8 cellular contexts compared by ENCODE assay signal in the genomic region with DNA sequence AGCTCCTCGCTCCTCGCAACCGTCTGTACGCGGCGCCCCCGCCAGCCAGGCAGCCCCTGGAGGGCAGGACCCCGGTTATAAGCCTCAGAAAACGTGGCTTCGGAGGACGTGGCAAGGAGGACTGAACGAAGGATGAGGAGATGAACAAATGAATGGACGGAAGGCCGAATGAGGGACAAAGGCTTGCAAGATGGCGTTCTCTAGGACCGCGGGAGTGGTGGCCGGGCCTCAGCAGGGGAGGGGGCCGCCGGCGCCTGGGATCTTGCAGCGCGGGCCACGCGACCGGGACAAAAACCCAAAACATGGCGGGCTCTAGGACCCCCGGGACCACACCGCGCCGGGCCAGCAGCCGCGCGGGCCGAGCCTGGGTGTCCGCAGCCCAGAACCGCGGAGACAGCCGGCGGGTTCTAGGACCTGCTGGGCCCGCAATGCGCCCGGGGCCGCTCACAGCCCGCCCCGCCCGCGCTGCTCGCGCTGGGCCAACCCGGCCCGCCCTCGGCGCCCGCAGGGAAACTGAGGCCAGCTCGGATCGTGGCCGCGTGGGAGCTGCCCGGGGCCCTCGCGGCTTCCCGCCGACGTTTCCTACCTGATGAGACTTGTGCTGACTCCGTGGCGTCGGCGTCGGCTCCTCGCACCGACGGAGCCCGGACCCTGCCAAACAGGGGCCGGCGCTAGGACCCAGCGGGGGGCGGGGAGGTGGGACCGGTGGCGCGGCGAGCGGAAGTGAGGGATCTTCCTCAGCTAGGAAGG. TPM values are rescaled to one million over a fixed set of nuclear protein-coding genes. Genes with fewer than 3 reads are reported as not detected.
A peak's percentile ranks its signal among the peaks of the same experiment; 100 is the strongest.
DNase-seq lines count a peak whose midpoint lies in the region; ATAC-seq lines count a peak whose summit lies in the region.

No MANE protein-coding gene starts in this region.

- peak; percentile 23 for ATAC-seq in GM19468 (IDR thresholded peaks at IDR 0.05; ENCODE audit: extremely low read depth, unreplicated experiment)

- 0% methylated on average over 53 to 83 of the region's 83 CpGs for WGBS in mesodermal cell (ENCODE audit: insufficient coverage in 2 of 2), 2 experiments

- peak overlapping the region; percentile 93 for H3K27ac ChIP-seq in mesodermal cell (ENCODE audit: low read depth, low read length, severe bottlenecking)

- peak overlapping the region; percentile 93 for H3K9ac ChIP-seq in endocrine pancreas (ENCODE audit: control insufficient read depth, insufficient read depth, low read length)

- H3K4me1 ChIP-seq in endocrine pancreas (ENCODE audit: control insufficient read depth, insufficient read depth, low read length), result peaks cover 11% of the 10 kb centered on the region
- no peaks in the 10 kb centered on the region for H3K4me1 ChIP-seq in mesodermal cell (ENCODE audit: control insufficient read depth, insufficient read depth, low read length, poor library complexity, severe bottlenecking)

- H3K9me3 ChIP-seq in endocrine pancreas (ENCODE audit: control insufficient read depth, low read length), result no peaks in the 10 kb centered on the region
- H3K9me3 ChIP-seq in mesodermal cell (ENCODE audit: control insufficient read depth, low read length), result no peaks in the 10 kb centered on the region

- no peaks in the 10 kb centered on the region for H3K36me3 ChIP-seq in endocrine pancreas (ENCODE audit: control insufficient read depth, insufficient read depth, low read length)
- peaks cover 25% of the 10 kb centered on the region for H3K36me3 ChIP-seq in mesodermal cell (ENCODE audit: control insufficient read depth, insufficient read depth, low read length)

- peak overlapping the region; percentile 95 for H3K4me3 ChIP-seq in endocrine pancreas (ENCODE audit: control insufficient read depth, insufficient read depth, low read length)
- peak overlapping the region; percentile 59 for H3K4me3 ChIP-seq in mesodermal cell (ENCODE audit: extremely low read depth, insufficient read depth, low read length, poor library complexity, severe bottlenecking)

- peak; percentile 69 for DNase-seq in CMK (ENCODE audit: low read depth)
- DNase-seq in HPDE6-E6E7 (ENCODE audit: extremely low spot score), result peak; percentile 86
- DNase-seq in NOMO-1 treated with DMSO at 0.1 percent for 48 hours (lab: John Stamatoyannopoulos, UW; ENCODE audit: unreplicated experiment), result peak; percentile 70
- peak; percentile 45 for DNase-seq in activated CD8-positive, alpha-beta memory T cell treated with anti-CD3 and anti-CD28 coated beads, Interleukin-2, amount 50 U/mL, for 1 hour (ENCODE audit: extremely low read depth)
- DNase-seq in stimulated activated CD8-positive, alpha-beta memory T cell treated with anti-CD3 and anti-CD28 coated beads, Interleukin-15, amount 100 ng/mL, for 1 hour (ENCODE audit: low read depth), result peak; percentile 77

- H3K27me3 ChIP-seq in endocrine pancreas (ENCODE audit: control insufficient read depth, insufficient read depth, low read length), result no peaks in the 10 kb centered on the region

RNA-seq across cellular contexts. Expression of gene ZNF668, which starts 0.8 kb away (rescaled TPM):
- polyA plus RNA-seq in mesodermal cell (2013, experiment 1 of 2), result 8.4 TPM
- polyA plus RNA-seq in mesodermal cell (2013, experiment 2 of 2), result 5.4 TPM

RNA-seq across cellular contexts. Expression of gene ZNF646, which starts 1.0 kb away (rescaled TPM):
- polyA plus RNA-seq in mesodermal cell (2013, experiment 1 of 2), result 12.7 TPM
- 10.5 TPM for polyA plus RNA-seq in mesodermal cell (2013, experiment 2 of 2)

RNA-seq across cellular contexts. Expression of gene PRSS53, which starts 15.5 kb away (rescaled TPM):
- polyA plus RNA-seq in mesodermal cell (2013, experiment 1 of 2), result 2.9 TPM
- 3.4 TPM for polyA plus RNA-seq in mesodermal cell (2013, experiment 2 of 2)

RNA-seq across cellular contexts. Expression of gene VKORC1, which starts 21.3 kb away (rescaled TPM):
- polyA plus RNA-seq in mesodermal cell (2013, experiment 1 of 2), result 127 TPM
- 114 TPM for polyA plus RNA-seq in mesodermal cell (2013, experiment 2 of 2)

RNA-seq across cellular contexts. Expression of gene BCKDK, which starts 34.9 kb away (rescaled TPM):
- polyA plus RNA-seq in mesodermal cell (2013, experiment 1 of 2), result 57.2 TPM
- polyA plus RNA-seq in mesodermal cell (2013, experiment 2 of 2), result 51.7 TPM

Comparison
In these comparisons a context has a peak if more than half of its experiments do, and no peak if none do; other contexts are left out.
1. Peak in every context shown above with its lines: DNase-seq, ATAC-seq, H3K4me3 ChIP-seq and H3K27ac ChIP-seq.